15 cellular contexts compared by ENCODE assay signal in genomic region chr20:19769516-19769915, GRCh38. TPM values are rescaled to one million over a fixed set of nuclear protein-coding genes. Genes with fewer than 3 reads are reported as not detected.
DNase-seq lines count a peak whose midpoint lies in the region; ATAC-seq and TF ChIP-seq lines count a peak whose summit lies in the region.
"Had no signal": no experiment of that assay in that cellular context is flagged by ENCODE, and none has a peak within 500 bp of the region (broad histone marks: within the 10 kb centered on the region; RNA-seq: fewer than 3 reads in every experiment).

No MANE protein-coding gene starts in this region.

- H3K4me1 Mint-ChIP-seq in Caco-2 (ENCODE audit: low read depth, unreplicated experiment) (peaks cover 58% of the 10 kb centered on the region), mesothelial cell of epicardium (peaks cover 65% of the 10 kb centered on the region)
- no peaks in the 10 kb centered on the region for H3K4me1 Mint-ChIP-seq in activated CD4-positive, alpha-beta memory T cell treated with anti-CD3 and anti-CD28 coated beads, Interleukin-2, amount 10 ng/mL, durations not matched to agents 7 days and 5 days
- H3K4me1 Mint-ChIP-seq: B cell had no signal

- no peak for TF ChIP-seq POLR2A in uterus (IDR thresholded peaks at IDR 0.05)

- peaks cover 64% of the 10 kb centered on the region for H3K4me1 ChIP-seq in Caco-2
- H3K4me1 ChIP-seq in uterus = peaks cover 0 to 6% of the 10 kb centered on the region in 2 donors
- H3K4me1 ChIP-seq: SJSA1 had no signal

- H3K4me3 Mint-ChIP-seq in Caco-2 (ENCODE audit: unreplicated experiment) (no peak overlapping the region), mesothelial cell of epicardium (no peak overlapping the region)
- H3K4me3 Mint-ChIP-seq in activated CD4-positive, alpha-beta memory T cell treated with anti-CD3 and anti-CD28 coated beads, Interleukin-2, amount 10 ng/mL, durations not matched to agents 7 days and 5 days = no peak overlapping the region
- H3K4me3 Mint-ChIP-seq: B cell had no signal

- DNase-seq in Caco-2 (no peak), NCI-H526 treated with DMSO at 0.1 percent for 48 hours (lab: John Stamatoyannopoulos, UW) (peak; percentile 48), mesothelial cell of epicardium (ENCODE audit: low spot score in 2 of 2, unreplicated experiment in 2 of 2) (no peak), pons (ENCODE audit: low spot score) (peak; percentile 60), uterus (no peak)
- DNase-seq in activated CD4-positive, alpha-beta memory T cell treated with anti-CD3 and anti-CD28 coated beads, Interleukin-2, amount 10 ng/mL, durations not matched to agents 7 days and 5 days = no peak
- DNase-seq: DMS153, GF-D8, NCI-H1105, NCI-H2081, NCI-H510A had no signal

- BruUV-seq in Caco-2 (replicated peaks; lab: Mats Ljungman, UMichigan) = no TSS peak

- H3K36me3 Mint-ChIP-seq in Caco-2 (ENCODE audit: insufficient read depth, unreplicated experiment) (peaks cover 20% of the 10 kb centered on the region), mesothelial cell of epicardium (no peaks in the 10 kb centered on the region)
- no peaks in the 10 kb centered on the region for H3K36me3 Mint-ChIP-seq in activated CD4-positive, alpha-beta memory T cell treated with anti-CD3 and anti-CD28 coated beads, Interleukin-2, amount 10 ng/mL, durations not matched to agents 7 days and 5 days (ENCODE audit: low read depth)

- ATAC-seq in GM21515 (IDR thresholded peaks at IDR 0.05; ENCODE audit: unreplicated experiment) = no peak
- ATAC-seq in HG02840 (IDR thresholded peaks at IDR 0.05; ENCODE audit: low FRiP score, unreplicated experiment) = no peak

- H3K27me3 ChIP-seq in Caco-2 (replicated peaks; ENCODE audit: control insufficient read depth, insufficient read depth, low read length) = no peaks in the 10 kb centered on the region
- H3K27me3 ChIP-seq in uterus = no peaks in the 10 kb centered on the region
- H3K27me3 ChIP-seq: SJSA1 had no signal

- no peak for TF ChIP-seq CTCF in Caco-2 (IDR thresholded peaks at IDR 0.05; ENCODE audit: insufficient read depth in 1 of 2, low read depth in 1 of 2, low read length in 1 of 2, severe bottlenecking in 1 of 2, unreplicated experiment in 1 of 2)
- TF ChIP-seq CTCF in mesothelial cell of epicardium (IDR thresholded peaks at IDR 0.05; ENCODE audit: unreplicated experiment) = no peak
- no peak for TF ChIP-seq CTCF in uterus (IDR thresholded peaks at IDR 0.05)

- H3K27me3 Mint-ChIP-seq in Caco-2 (ENCODE audit: insufficient read depth, unreplicated experiment) (no peaks in the 10 kb centered on the region), mesothelial cell of epicardium (ENCODE audit: low read depth) (no peaks in the 10 kb centered on the region)
- peaks cover 6% of the 10 kb centered on the region for H3K27me3 Mint-ChIP-seq in activated CD4-positive, alpha-beta memory T cell treated with anti-CD3 and anti-CD28 coated beads, Interleukin-2, amount 10 ng/mL, durations not matched to agents 7 days and 5 days

- H3K4me3 ChIP-seq in Caco-2 (ENCODE audit: low read depth, low read length) (no peak overlapping the region), uterus (no peak overlapping the region)
- H3K4me3 ChIP-seq: SJSA1 had no signal

- H3K9me3 Mint-ChIP-seq in Caco-2 (ENCODE audit: unreplicated experiment) = no peaks in the 10 kb centered on the region
- no peaks in the 10 kb centered on the region for H3K9me3 Mint-ChIP-seq in mesothelial cell of epicardium
- H3K9me3 Mint-ChIP-seq in activated CD4-positive, alpha-beta memory T cell treated with anti-CD3 and anti-CD28 coated beads, Interleukin-2, amount 10 ng/mL, durations not matched to agents 7 days and 5 days = no peaks in the 10 kb centered on the region

- H3K27ac ChIP-seq in uterus = no peak overlapping the region
- H3K27ac ChIP-seq: SJSA1 had no signal

- CTCF ChIA-PET in Caco-2 (lab: Charles Lee) = interaction anchor here (1.0 kb wide), 1 partner anchor 14 kb away, joined by 4 read pairs; no protein-coding TSS in a partner anchor
- CTCF ChIA-PET in activated CD4-positive, alpha-beta memory T cell treated with anti-CD3 and anti-CD28 coated beads, Interleukin-2, amount 10 ng/mL, durations not matched to agents 7 days and 5 days (lab: Charles Lee) = interaction anchor here (2.4 kb wide), 1 partner anchor 14 kb away, joined by 6 read pairs; no protein-coding TSS in a partner anchor

- POLR2A ChIA-PET in Caco-2 (lab: Charles Lee) = interaction anchor here (0.8 kb wide), 1 partner anchor 12 kb away, joined by 7 read pairs; the partner anchor contains the start of gene RIN2
- POLR2A ChIA-PET in activated CD4-positive, alpha-beta memory T cell treated with anti-CD3 and anti-CD28 coated beads, Interleukin-2, amount 10 ng/mL, durations not matched to agents 7 days and 5 days (lab: Charles Lee) = no interaction called here

- H3K27ac Mint-ChIP-seq in Caco-2 (ENCODE audit: unreplicated experiment) (peak overlapping the region; percentile 53), mesothelial cell of epicardium (peak overlapping the region; percentile 87)
- no peak overlapping the region for H3K27ac Mint-ChIP-seq in activated CD4-positive, alpha-beta memory T cell treated with anti-CD3 and anti-CD28 coated beads, Interleukin-2, amount 10 ng/mL, durations not matched to agents 7 days and 5 days
- H3K27ac Mint-ChIP-seq: B cell had no signal

- H3K9me3 ChIP-seq in Caco-2 (no peaks in the 10 kb centered on the region), uterus (no peaks in the 10 kb centered on the region)
- H3K9me3 ChIP-seq: SJSA1 had no signal

- intact Hi-C loops in Caco-2 (cut with micrococcal nuclease; ENCODE audit: unreplicated experiment) = no loop called here
- intact Hi-C loops in uterus (cut with DNase I; ENCODE audit: low total_unique reads) = no loop called here

- H3K36me3 ChIP-seq in Caco-2 (ENCODE audit: control insufficient read depth, insufficient read depth, low read length) (no peaks in the 10 kb centered on the region; the same call in 1 of the 2 replicates), uterus (no peaks in the 10 kb centered on the region)
- H3K36me3 ChIP-seq: SJSA1 had no signal

RNA-seq across cellular contexts. Expression of gene RIN2, which starts 11.5 kb away (rescaled TPM):
- 35.2 and 36.7 TPM in 2 replicates for total RNA-seq in Caco-2 (2022)
- 57.9 to 63.1 TPM (median 59.4 TPM) in 3 replicates for total RNA-seq in mesothelial cell of epicardium
- total RNA-seq in activated CD4-positive, alpha-beta memory T cell treated with anti-CD3 and anti-CD28 coated beads, Interleukin-2, amount 10 ng/mL, durations not matched to agents 7 days and 5 days = not detected
- total RNA-seq in uterus = 10 to 100 TPM; 29.7 to 77.5 (median 59.6) TPM

Comparison
In these comparisons a context has a peak if more than half of its experiments do, and no peak if none do; other contexts are left out.
1. DNase-seq: peak in NCI-H526 treated with DMSO at 0.1 percent for 48 hours (single experiment) and pons (single experiment); none in Caco-2 (0 of 2), mesothelial cell of epicardium (0 of 2), activated CD4-positive, alpha-beta memory T cell treated with anti-CD3 and anti-CD28 coated beads, Interleukin-2, amount 10 ng/mL, durations not matched to agents 7 days and 5 days (single experiment) and uterus (0 of 2).
2. RNA of gene RIN2, which starts 11.5 kb away (total RNA-seq): 29.7 to 77.5 TPM in uterus, 57.9 to 63.1 TPM in mesothelial cell of epicardium and 35.2 to 36.7 TPM in Caco-2; not detected in activated CD4-positive, alpha-beta memory T cell treated with anti-CD3 and anti-CD28 coated beads, Interleukin-2, amount 10 ng/mL, durations not matched to agents 7 days and 5 days; every median in the first group is over 10 times any median in the second.